In the genomic region with DNA sequence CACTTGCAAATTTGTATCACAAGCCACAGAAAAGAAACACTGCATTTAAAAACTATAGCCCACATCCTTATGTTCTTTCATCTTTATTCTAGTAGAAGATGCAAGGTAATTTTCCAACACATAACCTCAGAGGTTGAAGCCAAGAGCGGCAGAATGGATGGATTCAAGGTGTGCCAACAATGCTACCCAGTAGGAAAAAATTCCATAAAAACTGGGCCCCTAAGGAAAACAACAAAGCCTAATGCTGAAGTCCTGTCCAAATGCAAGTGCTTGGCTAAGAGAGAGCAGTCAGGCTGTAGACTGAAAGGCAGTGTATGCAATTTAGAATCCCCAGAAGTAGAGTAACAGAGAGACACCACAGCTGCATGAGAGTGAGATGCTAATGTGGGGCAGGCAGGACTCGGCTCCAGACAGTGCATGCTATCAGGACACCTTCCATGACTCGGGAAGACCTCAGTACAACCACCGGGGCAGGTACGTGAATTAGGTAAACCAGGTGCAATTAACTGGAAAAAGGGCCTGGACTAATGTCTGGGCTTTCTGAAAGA, we compare ENCODE assay signal across 16 cellular contexts.
DNase-seq lines count a peak whose midpoint lies in the region; ATAC-seq and TF ChIP-seq lines count a peak whose summit lies in the region.
"Had no signal": no experiment of that assay in that cellular context is flagged by ENCODE, and none has a peak within 500 bp of the region (broad histone marks: within the 10 kb centered on the region; RNA-seq: fewer than 3 reads in every experiment).

No MANE protein-coding gene starts in this region.

- peak overlapping the region; percentile 6 to 67 (median 40) for H3K27ac ChIP-seq in body of pancreas
- H3K27ac ChIP-seq: 22Rv1, BLaER1, GM23248 had no signal

- no peak for TF ChIP-seq POLR2A in body of pancreas (IDR thresholded peaks at IDR 0.05)

- ATAC-seq in body of pancreas = peak; percentile 42

- peaks cover 13% of the 10 kb centered on the region for H3K36me3 Mint-ChIP-seq in activated naive CD4-positive, alpha-beta T cell treated with anti-CD3 and anti-CD28 coated beads, Interleukin-2, amount 10 ng/mL, durations not matched to agents 7 days and 5 days
- peaks cover 4% of the 10 kb centered on the region for H3K36me3 Mint-ChIP-seq in glutamatergic neuron (ENCODE audit: unreplicated experiment)

- H3K36me3 ChIP-seq in body of pancreas (replicated peaks in 1 of 2; ENCODE audit: insufficient read depth in 1 of 2, low read depth in 2 of 2) = no peaks in the 10 kb centered on the region

- CTCF ChIA-PET in activated naive CD4-positive, alpha-beta T cell treated with anti-CD3 and anti-CD28 coated beads, Interleukin-2, amount 10 ng/mL, durations not matched to agents 7 days and 5 days (lab: Charles Lee) = no interaction called here
- CTCF ChIA-PET in HEK293T (lab: Yijun Ruan, JAX) = no interaction called here

- no peak for TF ChIP-seq CTCF in body of pancreas (IDR thresholded peaks at IDR 0.05)
- TF ChIP-seq CTCF in glutamatergic neuron (IDR thresholded peaks at IDR 0.05; ENCODE audit: partially characterized antibody, unreplicated experiment) = no peak

- H3K27me3 Mint-ChIP-seq in activated naive CD4-positive, alpha-beta T cell treated with anti-CD3 and anti-CD28 coated beads, Interleukin-2, amount 10 ng/mL, durations not matched to agents 7 days and 5 days = no peaks in the 10 kb centered on the region
- H3K27me3 Mint-ChIP-seq in glutamatergic neuron (ENCODE audit: unreplicated experiment) = no peaks in the 10 kb centered on the region
- H3K27me3 Mint-ChIP-seq: CD8-positive, alpha-beta memory T cell had no signal

- 44 to 46% methylated on average over 5 of the region's 5 CpGs for WGBS in body of pancreas, 2 donors

- H3K4me3 Mint-ChIP-seq in activated naive CD4-positive, alpha-beta T cell treated with anti-CD3 and anti-CD28 coated beads, Interleukin-2, amount 10 ng/mL, durations not matched to agents 7 days and 5 days = no peak overlapping the region
- H3K4me3 Mint-ChIP-seq in glutamatergic neuron (ENCODE audit: unreplicated experiment) = no peak overlapping the region
- H3K4me3 Mint-ChIP-seq: CD8-positive, alpha-beta memory T cell; H9 had no signal

- H3K9me3 ChIP-seq in body of pancreas = no peaks in the 10 kb centered on the region
- H3K9me3 ChIP-seq: BLaER1, Caco-2 had no signal

- H3K27ac Mint-ChIP-seq in activated naive CD4-positive, alpha-beta T cell treated with anti-CD3 and anti-CD28 coated beads, Interleukin-2, amount 10 ng/mL, durations not matched to agents 7 days and 5 days = peak overlapping the region; percentile 30
- H3K27ac Mint-ChIP-seq in glutamatergic neuron (ENCODE audit: unreplicated experiment) = peak overlapping the region; percentile 34

- no peak overlapping the region for H3K4me3 ChIP-seq in body of pancreas
- H3K4me3 ChIP-seq: BLaER1, GM23248 had no signal

- H3K4me1 Mint-ChIP-seq in activated naive CD4-positive, alpha-beta T cell treated with anti-CD3 and anti-CD28 coated beads, Interleukin-2, amount 10 ng/mL, durations not matched to agents 7 days and 5 days = peaks cover 5% of the 10 kb centered on the region
- peaks cover 7% of the 10 kb centered on the region for H3K4me1 Mint-ChIP-seq in glutamatergic neuron (ENCODE audit: low read depth, unreplicated experiment)

- intact Hi-C loops in body of pancreas (cut with DNase I) = no loop called here

- no peak for DNase-seq in activated naive CD4-positive, alpha-beta T cell treated with anti-CD3 and anti-CD28 coated beads, Interleukin-2, amount 10 ng/mL, durations not matched to agents 7 days and 5 days
- DNase-seq in activated naive CD4-positive, alpha-beta T cell (lab: John Stamatoyannopoulos, UW) = no peak
- DNase-seq in body of pancreas = no peak
- DNase-seq in glutamatergic neuron = no peak
- DNase-seq in HEK293T (ENCODE audit: extremely low spot score) = no peak
- DNase-seq in T1000 (lab: John Stamatoyannopoulos, UW) = no peak
- no peak for DNase-seq in AG20443 (ENCODE audit: low spot score)
- DNase-seq: AML-193; Caco-2; CD8-positive, alpha-beta memory T cell; DMS53; GM23248; H9; IMR-90 had no signal

- no peaks in the 10 kb centered on the region for H3K9me3 Mint-ChIP-seq in activated naive CD4-positive, alpha-beta T cell treated with anti-CD3 and anti-CD28 coated beads, Interleukin-2, amount 10 ng/mL, durations not matched to agents 7 days and 5 days
- no peaks in the 10 kb centered on the region for H3K9me3 Mint-ChIP-seq in glutamatergic neuron (ENCODE audit: unreplicated experiment)
- H3K9me3 Mint-ChIP-seq: CD8-positive, alpha-beta memory T cell; H9 had no signal

- H3K4me1 ChIP-seq in body of pancreas = peaks cover 44% of the 10 kb centered on the region
- H3K4me1 ChIP-seq: BLaER1, Caco-2 had no signal

- no peaks in the 10 kb centered on the region for H3K27me3 ChIP-seq in body of pancreas
- H3K27me3 ChIP-seq: BLaER1 had no signal

- POLR2A ChIA-PET in HEK293T (lab: Yijun Ruan, JAX) = no interaction called here

TF ChIP-seq in HEK293T, 16 proteins besides CTCF, POLR2A, EP300 and RAD21:
- TF ChIP-seq, protein P1, sequence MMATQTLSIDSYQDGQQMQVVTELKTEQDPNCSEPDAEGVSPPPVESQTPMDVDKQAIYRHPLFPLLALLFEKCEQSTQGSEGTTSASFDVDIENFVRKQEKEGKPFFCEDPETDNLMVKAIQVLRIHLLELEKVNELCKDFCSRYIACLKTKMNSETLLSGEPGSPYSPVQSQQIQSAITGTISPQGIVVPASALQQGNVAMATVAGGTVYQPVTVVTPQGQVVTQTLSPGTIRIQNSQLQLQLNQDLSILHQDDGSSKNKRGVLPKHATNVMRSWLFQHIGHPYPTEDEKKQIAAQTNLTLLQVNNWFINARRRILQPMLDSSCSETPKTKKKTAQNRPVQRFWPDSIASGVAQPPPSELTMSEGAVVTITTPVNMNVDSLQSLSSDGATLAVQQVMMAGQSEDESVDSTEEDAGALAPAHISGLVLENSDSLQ (IDR thresholded peaks at IDR 0.05) = no peak
- TF ChIP-seq SUZ12 (IDR thresholded peaks at IDR 0.05) = no peak
- no peak for TF ChIP-seq FOXA1 (IDR thresholded peaks at IDR 0.05)
- TF ChIP-seq SP1 (IDR thresholded peaks at IDR 0.05) = no peak
- TF ChIP-seq ZNF384 (IDR thresholded peaks at IDR 0.05) = no peak
- no peak for TF ChIP-seq FOXM1 (IDR thresholded peaks at IDR 0.05; ENCODE audit: borderline replicate concordance)
- no peak for TF ChIP-seq CTBP1 (IDR thresholded peaks at IDR 0.05; ENCODE audit: borderline replicate concordance)
- TF ChIP-seq HDGF (IDR thresholded peaks at IDR 0.05; ENCODE audit: borderline replicate concordance) = no peak
- no peak for TF ChIP-seq ARNT (IDR thresholded peaks at IDR 0.05)
- TF ChIP-seq ELF4 (IDR thresholded peaks at IDR 0.05) = no peak
- no peak for TF ChIP-seq FOXK2 (IDR thresholded peaks at IDR 0.05)
- TF ChIP-seq L3MBTL2 (conservative IDR thresholded peaks at IDR 0.05) = no peak
- no peak for TF ChIP-seq BHLHE40 (IDR thresholded peaks at IDR 0.05; ENCODE audit: borderline replicate concordance)
- no peak for TF ChIP-seq TARDBP (IDR thresholded peaks at IDR 0.05)
- no peak for TF ChIP-seq NFRKB (IDR thresholded peaks at IDR 0.05)
- TF ChIP-seq LEF1 (IDR thresholded peaks at IDR 0.05; ENCODE audit: borderline replicate concordance) = no peak
TF ChIP-seq in HEK293T: peak in this region for 0.
